Comparison of ENCODE assay signal across 13 cellular contexts in genomic region chr20:59402697-59403096, GRCh38.
DNase-seq lines count a peak whose midpoint lies in the region; ATAC-seq, FAIRE-seq and TF ChIP-seq lines count a peak whose summit lies in the region.
"Had no signal": no experiment of that assay in that cellular context is flagged by ENCODE, and none has a peak within 500 bp of the region (broad histone marks: within the 10 kb centered on the region; RNA-seq: fewer than 3 reads in every experiment).

No MANE protein-coding gene starts in this region.

- H3K4me3 ChIP-seq in bronchial epithelial cell (ENCODE audit: low read depth, low read length) (no peak overlapping the region), adrenal gland (no peak overlapping the region), tibial nerve (no peak overlapping the region)
- H3K4me3 ChIP-seq: MG63 had no signal

- WGBS in adrenal gland, 4 donors: 23 to 36% (median 30%) methylated on average over 9 of the region's 9 CpGs
- WGBS in tibial nerve, 2 donors: 6 to 11% methylated on average over 9 of the region's 9 CpGs

- peaks cover 6 to 27% (median 16%) of the 10 kb centered on the region in 5 donors for H3K27me3 Mint-ChIP-seq in naive thymus-derived CD8-positive, alpha-beta T cell

- no peak for TF ChIP-seq CTCF in bronchial epithelial cell (IDR thresholded peaks at IDR 0.05; ENCODE audit: insufficient read depth, low read length, severe bottlenecking)
- no peak for TF ChIP-seq CTCF in adrenal gland (IDR thresholded peaks at IDR 0.05)
- TF ChIP-seq CTCF in tibial nerve (IDR thresholded peaks at IDR 0.05): no peak

- no peaks in the 10 kb centered on the region for H3K36me3 Mint-ChIP-seq in naive thymus-derived CD8-positive, alpha-beta T cell
- H3K36me3 Mint-ChIP-seq: WTC11 had no signal

- intact Hi-C loops in adrenal gland (cut with DNase I): loop anchor here in 1 of 2 donors (5.0 kb wide), 1 partner anchor 535 kb away; no protein-coding TSS in a partner anchor

- in situ Hi-C loops in G401 (cut with HindIII; ENCODE audit: low sequenced_read_pairs): no loop called here

- H3K36me3 ChIP-seq in bronchial epithelial cell (ENCODE audit: control insufficient read depth, insufficient read depth, low read length): no peaks in the 10 kb centered on the region
- no peaks in the 10 kb centered on the region for H3K36me3 ChIP-seq in adrenal gland (replicated peaks in 1 of 2)
- no peaks in the 10 kb centered on the region for H3K36me3 ChIP-seq in tibial nerve
- H3K36me3 ChIP-seq: MG63 had no signal

- no peak overlapping the region for H3K27ac Mint-ChIP-seq in naive thymus-derived CD8-positive, alpha-beta T cell
- H3K27ac Mint-ChIP-seq: endodermal cell, WTC11 had no signal

- H3K4me1 ChIP-seq in adrenal gland (replicated peaks in 1 of 2) (peaks cover 0 to 11% of the 10 kb centered on the region in 2 donors), tibial nerve (peaks cover 0 to 19% (median 11%) of the 10 kb centered on the region in 4 donors)

- peak; percentile 70 for DNase-seq in G401 (ENCODE audit: low spot score)
- DNase-seq in NCI-H187 treated with DMSO at 0.1 percent for 48 hours (lab: John Stamatoyannopoulos, UW): peak; percentile 21
- DNase-seq in bronchial epithelial cell (ENCODE audit: low read depth): peak; percentile 6
- peak in 4 of 10 donors; percentile 9 to 36 (median 30) for DNase-seq in naive thymus-derived CD8-positive, alpha-beta T cell
- no peak for DNase-seq in adrenal gland
- DNase-seq in tibial nerve (ENCODE audit: low spot score in 2 of 2): no peak
- DNase-seq: endodermal cell; MG63; stimulated activated CD4-positive, alpha-beta T cell treated with anti-CD3 and anti-CD28 coated beads, Interleukin-4, amount 100 ng/mL, for 1 hour had no signal

- ATAC-seq in naive thymus-derived CD8-positive, alpha-beta T cell: peak; percentile 49 to 52
- no peak for ATAC-seq in HG03280 (IDR thresholded peaks at IDR 0.05; ENCODE audit: unreplicated experiment)
- no peak for ATAC-seq in HG02884 (IDR thresholded peaks at IDR 0.05; ENCODE audit: unreplicated experiment)

- peak overlapping the region in 1 of 5 donors; percentile 52 for H3K27ac ChIP-seq in adrenal gland
- no peak overlapping the region for H3K27ac ChIP-seq in tibial nerve

- H3K9me3 ChIP-seq in adrenal gland (replicated peaks in 1 of 3) (no peaks in the 10 kb centered on the region), tibial nerve (no peaks in the 10 kb centered on the region)
- H3K9me3 ChIP-seq: MG63 had no signal

- TF ChIP-seq POLR2A in adrenal gland (IDR thresholded peaks at IDR 0.05): no peak
- no peak for TF ChIP-seq POLR2A in tibial nerve (IDR thresholded peaks at IDR 0.05)

- TF ChIP-seq EP300 in tibial nerve (IDR thresholded peaks at IDR 0.05): no peak

- peaks cover 0 to 4% (median 3%) of the 10 kb centered on the region in 4 donors for H3K4me1 Mint-ChIP-seq in naive thymus-derived CD8-positive, alpha-beta T cell

- FAIRE-seq in bronchial epithelial cell (lab: Jason Lieb, UNC): no peak
- FAIRE-seq: H54 had no signal

- H3K9me3 Mint-ChIP-seq in naive thymus-derived CD8-positive, alpha-beta T cell: no peaks in the 10 kb centered on the region
- H3K9me3 Mint-ChIP-seq: endodermal cell, WTC11 had no signal

- H3K4me3 Mint-ChIP-seq in naive thymus-derived CD8-positive, alpha-beta T cell: no peak overlapping the region
- H3K4me3 Mint-ChIP-seq: endodermal cell, WTC11 had no signal

- POLR2A ChIA-PET in naive thymus-derived CD8-positive, alpha-beta T cell (lab: Charles Lee): interaction anchor here (0.6 to 1.1 kb wide), 6 partner anchors 149 to 514 kb away, joined by 3 to 5 read pairs (median 4); no protein-coding TSS in a partner anchor

- no peaks in the 10 kb centered on the region for H3K27me3 ChIP-seq in bronchial epithelial cell (ENCODE audit: control insufficient read depth, insufficient read depth, low read length)
- peaks cover 24% of the 10 kb centered on the region for H3K27me3 ChIP-seq in adrenal gland
- H3K27me3 ChIP-seq in tibial nerve: peaks cover 0 to 96% of the 10 kb centered on the region in 2 donors

Comparison
In these comparisons a context has a peak if more than half of its experiments do, and no peak if none do; other contexts are left out.
1. DNase-seq: peak in G401 (single experiment), NCI-H187 treated with DMSO at 0.1 percent for 48 hours (single experiment) and bronchial epithelial cell (single experiment); none in adrenal gland (0 of 7) and tibial nerve (0 of 2).
2. ATAC-seq: peak in naive thymus-derived CD8-positive, alpha-beta T cell (2 of 2); none in HG03280 (single experiment) and HG02884 (single experiment).